ENCODE assay signal across 8 cellular contexts in genomic region chr12:68686262-68686594, GRCh38. TPM values are rescaled to one million over a fixed set of nuclear protein-coding genes. Genes with fewer than 3 reads are reported as not detected.
DNase-seq lines count a peak whose midpoint lies in the region; ATAC-seq and TF ChIP-seq lines count a peak whose summit lies in the region.

No MANE protein-coding gene starts in this region.

- no peaks in the 10 kb centered on the region for H3K9me3 ChIP-seq in AG04450 (ENCODE audit: control insufficient read depth, insufficient read depth, low read length)
- no peaks in the 10 kb centered on the region for H3K9me3 ChIP-seq in breast epithelium
- no peaks in the 10 kb centered on the region for H3K9me3 ChIP-seq in mucosa of stomach (ENCODE audit: control insufficient read depth, low read length)

- H3K27ac ChIP-seq in AG04450 (ENCODE audit: low read depth, low read length): peak overlapping the region; percentile 92
- H3K27ac ChIP-seq in breast epithelium: peak overlapping the region; percentile 90 to 91

- CTCF ChIA-PET in AG04450 (lab: Charles Lee): no interaction called here

- H3K9ac ChIP-seq in mucosa of stomach (ENCODE audit: low read length): peak overlapping the region; percentile 85

- POLR2A ChIA-PET in AG04450 (lab: Yijun Ruan, JAX): no interaction called here

- H3K27me3 ChIP-seq in AG04450 (ENCODE audit: control insufficient read depth, insufficient read depth, low read length) (no peaks in the 10 kb centered on the region), breast epithelium (no peaks in the 10 kb centered on the region), mucosa of stomach (ENCODE audit: control insufficient read depth, insufficient read depth, low read length) (no peaks in the 10 kb centered on the region)

- no peak for DNase-seq in AG04450 (ENCODE audit: low read depth, low spot score)
- DNase-seq in breast epithelium (ENCODE audit: low spot score in 2 of 2): no peak
- DNase-seq in AG20443 (ENCODE audit: low spot score): no peak
- DNase-seq in NCI-H524 treated with DMSO at 0.1 percent for 48 hours (lab: John Stamatoyannopoulos, UW): no peak
- DNase-seq in ecto neural progenitor cell (ENCODE audit: low spot score): no peak
- no peak for DNase-seq in CD1c-positive myeloid dendritic cell (ENCODE audit: extremely low spot score)

- TF ChIP-seq POLR2A in breast epithelium (IDR thresholded peaks at IDR 0.05): no peak

- H3K4me3 ChIP-seq in AG04450 (ENCODE audit: low read depth, low read length) (peak overlapping the region; percentile 97), breast epithelium (peak overlapping the region; percentile 77 to 91 (median 85)), mucosa of stomach (ENCODE audit: low read length) (peak overlapping the region; percentile 87)

- intact Hi-C loops in breast epithelium (cut with DNase I; ENCODE audit: low total_unique reads): loop anchor here (5.0 kb wide), 1 partner anchor 324 kb away; no protein-coding TSS in a partner anchor

- no peak for TF ChIP-seq CTCF in AG04450 (IDR thresholded peaks at IDR 0.05; ENCODE audit: low read depth, low read length)
- TF ChIP-seq CTCF in breast epithelium (IDR thresholded peaks at IDR 0.05): no peak

- H3K36me3 ChIP-seq in breast epithelium (no peaks in the 10 kb centered on the region), mucosa of stomach (ENCODE audit: control insufficient read depth, insufficient read depth, low read length) (no peaks in the 10 kb centered on the region)

- H3K4me1 ChIP-seq in breast epithelium: no peaks in the 10 kb centered on the region
- H3K4me1 ChIP-seq in mucosa of stomach (ENCODE audit: control insufficient read depth, insufficient read depth, low read length): peaks cover 18% of the 10 kb centered on the region

- ATAC-seq in HG03342 (IDR thresholded peaks at IDR 0.05; ENCODE audit: unreplicated experiment): peak; percentile 2

RNA-seq across cellular contexts. Expression of gene NUP107, which starts 0.6 kb away (rescaled TPM):
- 31.5 and 46.7 TPM in 2 replicates for polyA plus RNA-seq in AG04450 (2011; rRNA removed)
- 18.3 and 26.2 TPM in 2 replicates for polyA minus RNA-seq in AG04450 (2011; rRNA and poly(A)+ RNA removed)
- total RNA-seq in breast epithelium: 10 to 100 TPM; 44.6 to 62.6 (median 58.7) TPM

RNA-seq across cellular contexts. Expression of gene SLC35E3, which starts 59.7 kb away (rescaled TPM):
- 7.7 and 9.2 TPM in 2 replicates for polyA plus RNA-seq in AG04450 (2011; rRNA removed)
- polyA minus RNA-seq in AG04450 (2011; rRNA and poly(A)+ RNA removed): 2.2 and 2.5 TPM in 2 replicates
- total RNA-seq in breast epithelium: 10 to 100 TPM in 2 of 3 donors, 1 to 10 TPM in 1; 5.8 to 12.1 (median 10.5) TPM
